Comparison of ENCODE assay signal across 9 cellular contexts in genomic region chr2:102753563-102754159, GRCh38.
DNase-seq lines count a peak whose midpoint lies in the region; ATAC-seq and TF ChIP-seq lines count a peak whose summit lies in the region.
"Had no signal": no experiment of that assay in that cellular context is flagged by ENCODE, and none has a peak within 500 bp of the region (broad histone marks: within the 10 kb centered on the region; RNA-seq: fewer than 3 reads in every experiment).

No MANE protein-coding gene starts in this region.

- H3K27me3 ChIP-seq in GM06990 (replicated peaks; ENCODE audit: control insufficient read depth, insufficient read depth, low read length): no peaks in the 10 kb centered on the region

- H3K36me3 Mint-ChIP-seq in memory B cell: peaks cover 9% of the 10 kb centered on the region
- H3K36me3 Mint-ChIP-seq in stimulated activated memory B cell treated with anti-CD40 and anti-IgM and Interleukin-4, amounts not matched to agents 10 μg/mL and 1 μg/mL and 100 μg/mL, for 72 hours: peaks cover 12% of the 10 kb centered on the region

- no peak overlapping the region for H3K4me3 ChIP-seq in GM06990 (replicated peaks; ENCODE audit: low read depth, low read length)

- H3K9me3 Mint-ChIP-seq in memory B cell: no peaks in the 10 kb centered on the region
- H3K9me3 Mint-ChIP-seq in stimulated activated memory B cell treated with anti-CD40 and anti-IgM and Interleukin-4, amounts not matched to agents 10 μg/mL and 1 μg/mL and 100 μg/mL, for 72 hours: no peaks in the 10 kb centered on the region

- H3K36me3 ChIP-seq in GM06990 (ENCODE audit: control insufficient read depth, insufficient read depth, low read length): no peaks in the 10 kb centered on the region

- TF ChIP-seq CTCF in GM06990 (IDR thresholded peaks at IDR 0.05; ENCODE audit: insufficient read depth, low read length, poor library complexity, severe bottlenecking): peak; percentile 70

- peaks cover 10% of the 10 kb centered on the region for H3K4me1 Mint-ChIP-seq in memory B cell
- H3K4me1 Mint-ChIP-seq in stimulated activated memory B cell treated with anti-CD40 and anti-IgM and Interleukin-4, amounts not matched to agents 10 μg/mL and 1 μg/mL and 100 μg/mL, for 72 hours: peaks cover 21% of the 10 kb centered on the region

- ATAC-seq in memory B cell (ENCODE audit: low read depth): peak; percentile 57
- no peak for ATAC-seq in GM19467 (IDR thresholded peaks at IDR 0.05; ENCODE audit: unreplicated experiment)
- no peak for ATAC-seq in stimulated activated memory B cell treated with anti-CD40 and anti-IgM and Interleukin-4, amounts not matched to agents 10 μg/mL and 1 μg/mL and 100 μg/mL, for 72 hours

- peak; percentile 60 to 63 for DNase-seq in AML-193 (lab: John Stamatoyannopoulos, UW)
- DNase-seq in GM06990 (ENCODE audit: extremely low read depth, insufficient read length): no peak
- DNase-seq in KG1 (lab: John Stamatoyannopoulos, UW): peak; percentile 59
- peak; percentile 68 for DNase-seq in RKO (ENCODE audit: low spot score)
- peak; percentile 79 for DNase-seq in dedifferentiated amniotic fluid mesenchymal stem cell (ENCODE audit: extremely low spot score)
- DNase-seq in memory B cell (ENCODE audit: low spot score in 2 of 2): peak in 1 of 2 donors; percentile 19
- DNase-seq: left cardiac atrium had no signal

- no peak overlapping the region for H3K4me3 Mint-ChIP-seq in memory B cell
- no peak overlapping the region for H3K4me3 Mint-ChIP-seq in stimulated activated memory B cell treated with anti-CD40 and anti-IgM and Interleukin-4, amounts not matched to agents 10 μg/mL and 1 μg/mL and 100 μg/mL, for 72 hours

- no peaks in the 10 kb centered on the region for H3K27me3 Mint-ChIP-seq in memory B cell
- H3K27me3 Mint-ChIP-seq in stimulated activated memory B cell treated with anti-CD40 and anti-IgM and Interleukin-4, amounts not matched to agents 10 μg/mL and 1 μg/mL and 100 μg/mL, for 72 hours: no peaks in the 10 kb centered on the region

- no peak overlapping the region for H3K27ac Mint-ChIP-seq in memory B cell
- H3K27ac Mint-ChIP-seq in stimulated activated memory B cell treated with anti-CD40 and anti-IgM and Interleukin-4, amounts not matched to agents 10 μg/mL and 1 μg/mL and 100 μg/mL, for 72 hours: no peak overlapping the region
